Comparison of ENCODE assay signal across 17 cellular contexts in genomic region chr14:65252471-65253255, GRCh38.
"Had no signal": no experiment of that assay in that cellular context is flagged by ENCODE, and none has a peak within 500 bp of the region (broad histone marks: within the 10 kb centered on the region; RNA-seq: fewer than 3 reads in every experiment).

No MANE protein-coding gene starts in this region.

- H3K27ac ChIP-seq: ascending aorta, coronary artery, gastroesophageal sphincter, heart left ventricle, left lung, prostate gland, right atrium auricular region, thyroid gland had no signal

- ATAC-seq: activated CD4-positive, alpha-beta T cell treated with anti-CD3 and anti-CD28 coated beads for 36 hours; activated CD8-positive, alpha-beta memory T cell treated with anti-CD3 and anti-CD28 coated beads, Interleukin-2, amount 10 ng/mL, durations not matched to agents 7 days and 5 days; gastroesophageal sphincter; heart left ventricle; left lung; WTC11 had no signal

- H3K4me1 ChIP-seq: ascending aorta, gastroesophageal sphincter, prostate gland, right atrium auricular region had no signal

- H3K4me3 ChIP-seq: ascending aorta, coronary artery, gastroesophageal sphincter, heart left ventricle, left lung, prostate gland, right atrium auricular region, thyroid gland had no signal

- H3K27me3 ChIP-seq: ascending aorta, gastroesophageal sphincter, heart left ventricle, left lung, right atrium auricular region, thyroid gland had no signal

- DNase-seq: activated CD4-positive, alpha-beta T cell treated with anti-CD3 and anti-CD28 coated beads for 36 hours; activated CD4-positive, alpha-beta T cell treated with anti-CD3 and anti-CD28 coated beads, Interleukin-2, amount 50 U/mL, for 48 hours; activated CD8-positive, alpha-beta memory T cell treated with anti-CD3 and anti-CD28 coated beads, Interleukin-2, amount 10 ng/mL, durations not matched to agents 7 days and 5 days; activated naive CD4-positive, alpha-beta T cell treated with anti-CD3 and anti-CD28 coated beads, Interleukin-2, amount 10 ng/mL, durations not matched to agents 7 days and 5 days; activated T-cell treated with anti-CD3 and anti-CD28 coated beads, Interleukin-2, amount 50 U/mL, for 24 hours; heart left ventricle; kidney; left lung; stimulated activated CD4-positive, alpha-beta T cell treated with anti-CD3 and anti-CD28 coated beads, Interleukin-2, amount 100 ng/mL, for 24 hours; stimulated activated naive CD4-positive, alpha-beta T cell treated with Interleukin-2 at 50 U/mL for 16 hours; thyroid gland had no signal

- H3K36me3 ChIP-seq: ascending aorta, gastroesophageal sphincter, heart left ventricle, left lung, prostate gland, right atrium auricular region, thyroid gland had no signal

- H3K9me3 ChIP-seq: ascending aorta, gastroesophageal sphincter, heart left ventricle, left lung, prostate gland, thyroid gland had no signal
